16 cellular contexts compared by ENCODE assay signal in genomic region chr10:82953909-82954308, GRCh38.
DNase-seq lines count a peak whose midpoint lies in the region; ATAC-seq and TF ChIP-seq lines count a peak whose summit lies in the region.
"Had no signal": no experiment of that assay in that cellular context is flagged by ENCODE, and none has a peak within 500 bp of the region (broad histone marks: within the 10 kb centered on the region; RNA-seq: fewer than 3 reads in every experiment).

No MANE protein-coding gene starts in this region.

- H3K4me3 Mint-ChIP-seq in GM23338 = no peak overlapping the region
- no peak overlapping the region for H3K4me3 Mint-ChIP-seq in WTC11
- H3K4me3 Mint-ChIP-seq in T-helper 2 cell treated with Interferon-gamma antibody and Interleukin-4, amounts not matched to agents 5 μg/mL and 100 μg/mL, for 36 hours = no peak overlapping the region
- H3K4me3 Mint-ChIP-seq: B cell; CD8-positive, alpha-beta memory T cell; T-helper 17 cell had no signal

- no peak overlapping the region for H3K4me2 ChIP-seq in SK-N-SH
- no peak overlapping the region for H3K4me2 ChIP-seq in GM23338

- ATAC-seq in SK-N-SH treated with all-trans-retinoic acid at 6 μM for 48 hours (peak; percentile 47), GM23338 (no peak; the same call in 2 of the 3 replicates), WTC11 (peak; percentile 43), GM21381 (IDR thresholded peaks at IDR 0.05; ENCODE audit: unreplicated experiment) (no peak), left lobe of liver (no peak)
- ATAC-seq: HCT116, T-helper 17 cell had no signal

- H3K36me3 ChIP-seq in SK-N-SH (replicated peaks in 1 of 2; ENCODE audit: control insufficient read depth in 1 of 2, insufficient read depth in 2 of 2, low read length in 1 of 2) (no peaks in the 10 kb centered on the region), GM23338 (ENCODE audit: insufficient read depth) (peaks cover 3% of the 10 kb centered on the region; the same call in 1 of the 2 replicates)

- H3F3A ChIP-seq in SK-N-SH (replicated peaks; ENCODE audit: insufficient read depth) (no peaks in the 10 kb centered on the region), GM23338 (replicated peaks; ENCODE audit: low read depth) (no peaks in the 10 kb centered on the region)

- H3K4me1 Mint-ChIP-seq in GM23338 = no peaks in the 10 kb centered on the region
- H3K4me1 Mint-ChIP-seq in WTC11 = peaks cover 7% of the 10 kb centered on the region; the same call in 1 of the 2 replicates
- H3K4me1 Mint-ChIP-seq in T-helper 2 cell treated with Interferon-gamma antibody and Interleukin-4, amounts not matched to agents 5 μg/mL and 100 μg/mL, for 36 hours (ENCODE audit: low read depth) = no peaks in the 10 kb centered on the region
- H3K4me1 Mint-ChIP-seq: B cell; CD8-positive, alpha-beta memory T cell; T-helper 17 cell had no signal

- H3K27me3 Mint-ChIP-seq in GM23338 (ENCODE audit: insufficient read depth, low read depth, poor library complexity) = no peaks in the 10 kb centered on the region
- H3K27me3 Mint-ChIP-seq in WTC11 (ENCODE audit: low read depth) = no peaks in the 10 kb centered on the region
- no peaks in the 10 kb centered on the region for H3K27me3 Mint-ChIP-seq in T-helper 2 cell treated with Interferon-gamma antibody and Interleukin-4, amounts not matched to agents 5 μg/mL and 100 μg/mL, for 36 hours (ENCODE audit: low read depth)
- H3K27me3 Mint-ChIP-seq: B cell; CD8-positive, alpha-beta memory T cell; T-helper 17 cell had no signal

- POLR2A ChIA-PET in SK-N-SH (lab: Yijun Ruan, JAX) (interaction anchor here (0.6 kb wide), 2 partner anchors 10 to 78 kb away, joined by 3 to 4 read pairs; no protein-coding TSS in a partner anchor), WTC11 (lab: Charles Lee) (no interaction called here)

- CTCF ChIA-PET in SK-N-SH (lab: Yijun Ruan, JAX) (interaction anchor here (0.8 kb wide), 1 partner anchor 8 kb away, joined by 3 read pairs; no protein-coding TSS in a partner anchor), WTC11 (lab: Charles Lee) (interaction anchor here (0.7 to 1.5 kb wide), 7 partner anchors 15 to 804 kb away, joined by 3 to 4 read pairs (median 4); no protein-coding TSS in a partner anchor)

- H3K27ac ChIP-seq in SK-N-SH (ENCODE audit: low read depth in 2 of 2, low read length in 1 of 2) (no peak overlapping the region), GM23338 (ENCODE audit: low read depth) (no peak overlapping the region)

- H2AFZ ChIP-seq in SK-N-SH (ENCODE audit: low read depth) = no peak overlapping the region
- H2AFZ ChIP-seq in GM23338 = no peak overlapping the region

- no peaks in the 10 kb centered on the region for H3K36me3 Mint-ChIP-seq in GM23338 (ENCODE audit: low read depth)
- H3K36me3 Mint-ChIP-seq in WTC11 = no peaks in the 10 kb centered on the region
- no peaks in the 10 kb centered on the region for H3K36me3 Mint-ChIP-seq in T-helper 2 cell treated with Interferon-gamma antibody and Interleukin-4, amounts not matched to agents 5 μg/mL and 100 μg/mL, for 36 hours (ENCODE audit: low read depth)
- H3K36me3 Mint-ChIP-seq: CD8-positive, alpha-beta memory T cell had no signal

- DNase-seq in SK-N-SH (no peak), GM23338 (ENCODE audit: low spot score) (peak; percentile 32), WTC11 (ENCODE audit: low spot score) (no peak), left lobe of liver (ENCODE audit: low spot score) (no peak)
- DNase-seq in T-helper 2 cell treated with Interferon-gamma antibody and Interleukin-4, amounts not matched to agents 5 μg/mL and 100 μg/mL, for 36 hours (ENCODE audit: low spot score) = no peak
- DNase-seq: CD8-positive, alpha-beta memory T cell; EL; MV-4-11; NCI-H187 treated with DMSO at 0.1 percent for 48 hours; NCI-H2171; SHP77; T-helper 17 cell had no signal

- no peaks in the 10 kb centered on the region; the same call in 1 of the 2 replicates for H3K9me2 ChIP-seq in SK-N-SH
- H3K9me2 ChIP-seq in GM23338 (ENCODE audit: insufficient read depth) = no peaks in the 10 kb centered on the region

- H3K79me2 ChIP-seq in SK-N-SH (ENCODE audit: insufficient read depth) (no peaks in the 10 kb centered on the region), GM23338 (replicated peaks; ENCODE audit: insufficient read depth) (no peaks in the 10 kb centered on the region)

- 61% methylated on average over 4 of the region's 4 CpGs for WGBS in SK-N-SH (ENCODE audit: low lambda C conversion rate)

- H3K27me3 ChIP-seq in SK-N-SH (ENCODE audit: insufficient read depth) = no peaks in the 10 kb centered on the region
- no peaks in the 10 kb centered on the region for H3K27me3 ChIP-seq in GM23338 (ENCODE audit: insufficient read depth)

- H4K20me1 ChIP-seq in SK-N-SH (ENCODE audit: insufficient read depth) (no peaks in the 10 kb centered on the region), GM23338 (replicated peaks; ENCODE audit: insufficient read depth) (no peaks in the 10 kb centered on the region)

- 0 out of 2 replicates have a peak, but pooled peaks cover 2% of the 10 kb centered on the region for H3K9me3 ChIP-seq in SK-N-SH

- H3K9me3 Mint-ChIP-seq in GM23338 = no peaks in the 10 kb centered on the region
- H3K9me3 Mint-ChIP-seq in WTC11 = no peaks in the 10 kb centered on the region
- H3K9me3 Mint-ChIP-seq in T-helper 2 cell treated with Interferon-gamma antibody and Interleukin-4, amounts not matched to agents 5 μg/mL and 100 μg/mL, for 36 hours = peaks cover 10% of the 10 kb centered on the region

- no peaks in the 10 kb centered on the region for H3K4me1 ChIP-seq in SK-N-SH (ENCODE audit: control insufficient read depth in 1 of 2, insufficient read depth in 2 of 2, low read depth in 1 of 2, low read length in 1 of 2)
- peaks cover under 1% of the 10 kb centered on the region; the same call in 1 of the 2 replicates for H3K4me1 ChIP-seq in GM23338 (ENCODE audit: insufficient read depth)

- H3K4me3 ChIP-seq in SK-N-SH (ENCODE audit: low read depth in 2 of 2, low read length in 1 of 2) (no peak overlapping the region), GM23338 (no peak overlapping the region)

- H3K27ac Mint-ChIP-seq in GM23338 (no peak overlapping the region), WTC11 (no peak overlapping the region)
- H3K27ac Mint-ChIP-seq in T-helper 2 cell treated with Interferon-gamma antibody and Interleukin-4, amounts not matched to agents 5 μg/mL and 100 μg/mL, for 36 hours = no peak overlapping the region
- H3K27ac Mint-ChIP-seq: B cell; CD8-positive, alpha-beta memory T cell; T-helper 17 cell had no signal

- no peak for TF ChIP-seq RAD21 in SK-N-SH (IDR thresholded peaks at IDR 0.05; ENCODE audit: low read length)

- no peak for TF ChIP-seq EP300 in SK-N-SH (IDR thresholded peaks at IDR 0.05; ENCODE audit: borderline replicate concordance in 1 of 2, low read depth in 1 of 2, low read length in 1 of 2)

- no peak for TF ChIP-seq CTCF in SK-N-SH (IDR thresholded peaks at IDR 0.05)
- peak; percentile 43 to 51 for TF ChIP-seq CTCF in GM23338 (conservative IDR thresholded peaks at IDR 0.05; ENCODE audit: low read depth in 2 of 2)
- TF ChIP-seq CTCF in WTC11 (IDR thresholded peaks at IDR 0.05) = no peak

- H3K9ac ChIP-seq in SK-N-SH = no peak overlapping the region

TF ChIP-seq in SK-N-SH, 30 proteins besides CTCF, POLR2A, EP300 and RAD21 (continues in another document):
- TF ChIP-seq GABPA (IDR thresholded peaks at IDR 0.05; ENCODE audit: low read depth) = no peak
- TF ChIP-seq USF2 (IDR thresholded peaks at IDR 0.05; ENCODE audit: borderline replicate concordance, low read depth, low read length) = no peak
- no peak for TF ChIP-seq RCOR1 (IDR thresholded peaks at IDR 0.05; ENCODE audit: low read length)
- no peak for TF ChIP-seq MAX (IDR thresholded peaks at IDR 0.05; ENCODE audit: low read depth)

TF ChIP-seq in GM23338, 12 proteins besides CTCF, POLR2A, EP300 and RAD21:
- no peak for TF ChIP-seq ZNF331 (CRISPR knock-in tag; IDR thresholded peaks at IDR 0.05; ENCODE audit: low read depth)
- no peak for TF ChIP-seq EZH2phosphoT487 (IDR thresholded peaks at IDR 0.05; ENCODE audit: unreplicated experiment)
- no peak for TF ChIP-seq POLR2AphosphoS5 (IDR thresholded peaks at IDR 0.05; ENCODE audit: low read depth)
- no peak for TF ChIP-seq ZNF114 (CRISPR knock-in tag; IDR thresholded peaks at IDR 0.05)
- TF ChIP-seq EZH2 (IDR thresholded peaks at IDR 0.05; ENCODE audit: low read depth, unreplicated experiment) = no peak

TF ChIP-seq in WTC11, 78 proteins besides CTCF, POLR2A, EP300 and RAD21:
- TF ChIP-seq SOX15 (CRISPR knock-in tag; IDR thresholded peaks at IDR 0.05) = no peak
TF ChIP-seq in WTC11: peak in this region for 0.

Comparison
In these comparisons a context has a peak if more than half of its experiments do, and no peak if none do; other contexts are left out.
1. ATAC-seq: peak in SK-N-SH treated with all-trans-retinoic acid at 6 μM for 48 hours (single experiment) and WTC11 (single experiment); none in GM23338 (single experiment), GM21381 (single experiment) and left lobe of liver (single experiment).
2. CTCF ChIP-seq: peak in GM23338 (2 of 2); none in SK-N-SH (single experiment) and WTC11 (single experiment).